2 cellular contexts compared by ENCODE assay signal in the genomic region with DNA sequence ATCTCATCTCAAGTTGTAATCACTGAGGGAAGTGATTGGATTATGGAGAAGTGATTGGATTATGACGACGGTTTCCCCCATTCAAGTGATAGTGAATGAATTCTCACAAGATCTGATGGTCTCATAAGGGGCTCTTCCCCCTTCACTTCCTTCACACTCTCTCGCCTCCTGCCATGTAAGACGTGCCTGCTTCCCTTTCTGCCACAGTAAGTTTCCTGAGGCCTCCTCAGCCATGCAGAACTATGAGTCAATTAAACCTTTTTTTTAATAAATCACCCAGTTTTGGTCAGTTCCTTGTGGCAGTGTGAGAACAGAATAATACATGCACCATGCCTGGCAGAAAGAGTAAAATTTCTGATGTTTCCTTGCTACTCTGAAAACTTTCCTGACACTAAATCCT.
TF ChIP-seq lines count a peak whose summit lies in the region.

No MANE protein-coding gene starts in this region.

TF ChIP-seq in GM23338, 12 proteins besides CTCF, POLR2A, EP300 and RAD21:
- TF ChIP-seq ETS1 (IDR thresholded peaks at IDR 0.05) = no peak
- TF ChIP-seq ZNF462 (CRISPR knock-in tag; IDR thresholded peaks at IDR 0.05) = no peak
- no peak for TF ChIP-seq EZH2 (IDR thresholded peaks at IDR 0.05; ENCODE audit: low read depth, unreplicated experiment)
- no peak for TF ChIP-seq CREB1 (CRISPR knock-in tag; IDR thresholded peaks at IDR 0.05; ENCODE audit: low read depth)
- TF ChIP-seq POLR2AphosphoS5 (IDR thresholded peaks at IDR 0.05; ENCODE audit: low read depth) = no peak
- no peak for TF ChIP-seq REST (IDR thresholded peaks at IDR 0.05; ENCODE audit: unreplicated experiment)
- TF ChIP-seq STAT1 (IDR thresholded peaks at IDR 0.05; ENCODE audit: unreplicated experiment) = no peak
- no peak for TF ChIP-seq ZNF331 (CRISPR knock-in tag; IDR thresholded peaks at IDR 0.05; ENCODE audit: low read depth)
- TF ChIP-seq EZH2phosphoT487 (IDR thresholded peaks at IDR 0.05; ENCODE audit: unreplicated experiment) = no peak

TF ChIP-seq in K562, 482 proteins besides CTCF, POLR2A, EP300 and RAD21:
- TF ChIP-seq ZNF431 (CRISPR knock-in tag; IDR thresholded peaks at IDR 0.05) (0 out of 2 replicates have a peak, but pooled peaks have one; percentile 42), ZNF311 (CRISPR knock-in tag; IDR thresholded peaks at IDR 0.05) (no peak)
